In the genomic region with DNA sequence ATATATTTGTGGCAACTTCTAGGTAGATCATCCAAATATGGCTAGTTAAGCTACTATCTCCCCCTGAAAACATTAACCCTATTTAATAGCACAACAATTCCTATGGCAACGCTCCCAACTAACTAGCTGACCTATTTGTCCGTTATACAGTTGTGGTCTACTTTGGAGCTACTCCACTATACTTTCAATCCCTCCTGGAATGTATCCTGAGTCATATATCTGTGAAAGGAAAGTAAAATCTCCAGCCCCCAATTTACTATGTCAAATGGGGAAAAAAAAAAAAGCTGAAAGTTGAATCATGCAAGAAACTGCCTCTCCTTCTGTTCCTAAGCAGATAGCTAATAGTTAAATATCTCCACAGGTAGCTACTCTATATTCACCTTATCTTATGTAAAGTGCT, we compare ENCODE assay signal across 21 cellular contexts.
A peak's percentile ranks its signal among the peaks of the same experiment; 100 is the strongest.
DNase-seq lines count a peak whose midpoint lies in the region; ATAC-seq and TF ChIP-seq lines count a peak whose summit lies in the region.
"Had no signal": no experiment of that assay in that cellular context is flagged by ENCODE, and none has a peak within 500 bp of the region (broad histone marks: within the 10 kb centered on the region; RNA-seq: fewer than 3 reads in every experiment).

No MANE protein-coding gene starts in this region.

- no peak overlapping the region for H3K4me3 ChIP-seq in HFF-Myc (replicated peaks; ENCODE audit: low read depth, low read length)
- no peak overlapping the region for H3K4me3 ChIP-seq in adipocyte (ENCODE audit: low read length)
- H3K4me3 ChIP-seq: A549, hepatocyte had no signal

- no peaks in the 10 kb centered on the region for H3K36me3 Mint-ChIP-seq in effector memory CD8-positive, alpha-beta T cell (ENCODE audit: insufficient read depth)
- H3K36me3 Mint-ChIP-seq: type B pancreatic cell had no signal

- H3K4me1 Mint-ChIP-seq in effector memory CD8-positive, alpha-beta T cell (ENCODE audit: low read depth in 2 of 2): peaks cover 8 to 12% of the 10 kb centered on the region in 2 donors

- H3K9me3 ChIP-seq in adipocyte (ENCODE audit: control insufficient read depth, low read length): no peaks in the 10 kb centered on the region
- H3K9me3 ChIP-seq: A549 had no signal

- H3K27ac Mint-ChIP-seq in effector memory CD8-positive, alpha-beta T cell: no peak overlapping the region
- H3K27ac Mint-ChIP-seq: activated naive CD4-positive, alpha-beta T cell treated with anti-CD3 and anti-CD28 coated beads for 36 hours; nephron; type B pancreatic cell had no signal

- H3K9me3 Mint-ChIP-seq in effector memory CD8-positive, alpha-beta T cell: no peaks in the 10 kb centered on the region
- H3K9me3 Mint-ChIP-seq: activated naive CD4-positive, alpha-beta T cell treated with anti-CD3 and anti-CD28 coated beads for 36 hours; nephron; type B pancreatic cell had no signal

- no peaks in the 10 kb centered on the region for H3K27me3 ChIP-seq in adipocyte (replicated peaks; ENCODE audit: control insufficient read depth, insufficient read depth, low read length)
- H3K27me3 ChIP-seq: hepatocyte had no signal

- H3K36me3 ChIP-seq in adipocyte (ENCODE audit: control insufficient read depth, insufficient read depth, low read length, severe bottlenecking): no peaks in the 10 kb centered on the region

- TF ChIP-seq CTCF in HFF-Myc (IDR thresholded peaks at IDR 0.05; ENCODE audit: low read depth, low read length, missing control alignments): no peak

- DNase-seq in ACHN: peak; percentile 36
- DNase-seq in HFF-Myc (ENCODE audit: extremely low read depth, low read depth): peak; percentile 73
- peak; percentile 45 for DNase-seq in adipocyte (ENCODE audit: low read depth)
- DNase-seq in glomerular visceral epithelial cell (ENCODE audit: extremely low spot score): peak; percentile 79
- no peak for DNase-seq in hypothalamus (lab: John Stamatoyannopoulos, UW)
- DNase-seq in effector memory CD8-positive, alpha-beta T cell: no peak
- no peak for DNase-seq in DMS79 (lab: John Stamatoyannopoulos, UW)
- DNase-seq: activated CD4-positive, alpha-beta T cell treated with anti-CD3 and anti-CD28 coated beads for 4 hours; activated naive CD4-positive, alpha-beta T cell treated with anti-CD3 and anti-CD28 coated beads for 36 hours; kidney; NCI-H2029; NCI-H524 treated with DMSO at 0.1 percent for 48 hours; retina; stimulated activated CD4-positive, alpha-beta T cell treated with anti-CD3 and anti-CD28 coated beads, Interleukin-15, amount 100 ng/mL, for 24 hours; stimulated activated naive CD4-positive, alpha-beta T cell had no signal

- ATAC-seq in effector memory CD8-positive, alpha-beta T cell (replicated peaks): no peak
- ATAC-seq in HG03521 (IDR thresholded peaks at IDR 0.05; ENCODE audit: unreplicated experiment): no peak
- ATAC-seq: A549, esophagus mucosa had no signal

- no peaks in the 10 kb centered on the region for H3K4me1 ChIP-seq in adipocyte (ENCODE audit: control insufficient read depth, insufficient read depth, low read length)
- H3K4me1 ChIP-seq: A549 had no signal

- in situ Hi-C loops in ACHN (cut with HindIII; ENCODE audit: low pct_ligation_motif_present, low pct_unique_long_range_greater_than_20kb, low sequenced_read_pairs): no loop called here

- H3K9ac ChIP-seq in adipocyte (ENCODE audit: low read length): no peak overlapping the region

- H3K4me3 Mint-ChIP-seq in effector memory CD8-positive, alpha-beta T cell: no peak overlapping the region
- H3K4me3 Mint-ChIP-seq: activated naive CD4-positive, alpha-beta T cell treated with anti-CD3 and anti-CD28 coated beads for 36 hours; nephron; type B pancreatic cell had no signal

- no peaks in the 10 kb centered on the region for H3K27me3 Mint-ChIP-seq in effector memory CD8-positive, alpha-beta T cell
- H3K27me3 Mint-ChIP-seq: type B pancreatic cell had no signal

Comparison
In these comparisons a context has a peak if more than half of its experiments do, and no peak if none do; other contexts are left out.
1. DNase-seq: peak in ACHN (single experiment), HFF-Myc (single experiment), adipocyte (single experiment) and glomerular visceral epithelial cell (single experiment); none in hypothalamus (0 of 51), effector memory CD8-positive, alpha-beta T cell (0 of 3) and DMS79 (single experiment).